9 cellular contexts compared by ENCODE assay signal in genomic region chr11:63882555-63883242, GRCh38. TPM values are rescaled to one million over a fixed set of nuclear protein-coding genes. Genes with fewer than 3 reads are reported as not detected.
DNase-seq lines count a peak whose midpoint lies in the region; ATAC-seq and TF ChIP-seq lines count a peak whose summit lies in the region.
"Had no signal": no experiment of that assay in that cellular context is flagged by ENCODE, and none has a peak within 500 bp of the region (broad histone marks: within the 10 kb centered on the region; RNA-seq: fewer than 3 reads in every experiment).

No MANE protein-coding gene starts in this region.

- H3K4me2 ChIP-seq in Karpas-422 (ENCODE audit: low read depth, low read length, poor library complexity, severe bottlenecking), result no peak overlapping the region

- no peaks in the 10 kb centered on the region for H3K9me3 ChIP-seq in CD4-positive, CD25-positive, alpha-beta regulatory T cell (ENCODE audit: control insufficient read depth in 2 of 2, low read length in 2 of 2)
- H3K9me3 ChIP-seq in Karpas-422 (ENCODE audit: low read length) (no peaks in the 10 kb centered on the region), colonic mucosa (no peaks in the 10 kb centered on the region)

- H3K9ac ChIP-seq in Karpas-422 (ENCODE audit: low read length) (no peak overlapping the region), colonic mucosa (ENCODE audit: low read depth in 2 of 2, low read length in 2 of 2) (no peak overlapping the region)

- H3K36me3 Mint-ChIP-seq in CD4-positive, CD25-positive, alpha-beta regulatory T cell, result peaks cover 4% of the 10 kb centered on the region
- H3K36me3 Mint-ChIP-seq in brain (peaks cover 6% of the 10 kb centered on the region), memory B cell (peaks cover 4% of the 10 kb centered on the region)

- peaks cover 50% of the 10 kb centered on the region for H3K4me1 ChIP-seq in CD4-positive, CD25-positive, alpha-beta regulatory T cell (ENCODE audit: control insufficient read depth, insufficient read depth, low read length, poor library complexity, severe bottlenecking)
- H3K4me1 ChIP-seq in Karpas-422 (ENCODE audit: low read length), result peaks cover 17% of the 10 kb centered on the region
- peaks cover 24% of the 10 kb centered on the region for H3K4me1 ChIP-seq in colonic mucosa

- H3K79me2 ChIP-seq in Karpas-422 (ENCODE audit: low read length), result peaks cover 92% of the 10 kb centered on the region

- POLR2A ChIA-PET in HEK293T (lab: Yijun Ruan, JAX), result interaction anchor here (1.1 kb wide), 1 partner anchor 10 kb away, joined by 3 read pairs; no protein-coding TSS in a partner anchor

- no peaks in the 10 kb centered on the region for H3K9me3 Mint-ChIP-seq in CD4-positive, CD25-positive, alpha-beta regulatory T cell
- H3K9me3 Mint-ChIP-seq in brain (no peaks in the 10 kb centered on the region), memory B cell (no peaks in the 10 kb centered on the region)

- H3K27me3 ChIP-seq in CD4-positive, CD25-positive, alpha-beta regulatory T cell (ENCODE audit: control insufficient read depth, insufficient read depth, low read length), result no peaks in the 10 kb centered on the region
- no peaks in the 10 kb centered on the region for H3K27me3 ChIP-seq in Karpas-422 (ENCODE audit: low read length)
- H3K27me3 ChIP-seq in colonic mucosa, result no peaks in the 10 kb centered on the region

- H2AFZ ChIP-seq in Karpas-422 (ENCODE audit: low read length), result no peak overlapping the region

- no peak for DNase-seq in CD4-positive, CD25-positive, alpha-beta regulatory T cell
- DNase-seq in Karpas-422, result peak; percentile 54
- peak in 1 of 2 donors; percentile 23 for DNase-seq in memory B cell (ENCODE audit: low spot score in 2 of 2)
- DNase-seq in colonic mucosa, result no peak
- DNase-seq in HEK293T (ENCODE audit: extremely low spot score), result no peak

- TF ChIP-seq CTCF in brain (conservative IDR thresholded peaks at IDR 0.05) (no peak), colonic mucosa (IDR thresholded peaks at IDR 0.05) (no peak)

- H3K27ac Mint-ChIP-seq in CD4-positive, CD25-positive, alpha-beta regulatory T cell, result peak overlapping the region; percentile 20 to 84 (median 67)
- H3K27ac Mint-ChIP-seq in brain (peak overlapping the region; percentile 78 to 94 (median 88)), memory B cell (peak overlapping the region; percentile 84)

- peak; percentile 40 to 50 for ATAC-seq in CD4-positive, CD25-positive, alpha-beta regulatory T cell (ENCODE audit: low read depth in 2 of 2)
- ATAC-seq in memory B cell (ENCODE audit: low read depth) (peak; percentile 89), GM21447 (IDR thresholded peaks at IDR 0.05; ENCODE audit: unreplicated experiment) (no peak), GM19035 (IDR thresholded peaks at IDR 0.05; ENCODE audit: unreplicated experiment) (no peak)

- no peaks in the 10 kb centered on the region for H3K9me2 ChIP-seq in Karpas-422 (replicated peaks; ENCODE audit: insufficient read depth, low read length)

- H3K27me3 Mint-ChIP-seq in CD4-positive, CD25-positive, alpha-beta regulatory T cell, result no peaks in the 10 kb centered on the region
- no peaks in the 10 kb centered on the region for H3K27me3 Mint-ChIP-seq in brain
- H3K27me3 Mint-ChIP-seq in memory B cell, result no peaks in the 10 kb centered on the region

- H4K20me1 ChIP-seq in Karpas-422 (ENCODE audit: insufficient read depth, low read depth, low read length), result peaks cover 23% of the 10 kb centered on the region

- peaks cover 16 to 84% (median 57%) of the 10 kb centered on the region in 4 donors for H3K4me1 Mint-ChIP-seq in CD4-positive, CD25-positive, alpha-beta regulatory T cell
- H3K4me1 Mint-ChIP-seq in brain (peaks cover 79% of the 10 kb centered on the region), memory B cell (peaks cover 37% of the 10 kb centered on the region)

- CTCF ChIA-PET in HEK293T (lab: Yijun Ruan, JAX), result interaction anchor here (0.7 to 1.7 kb wide), 3 partner anchors 10 to 1915 kb away, joined by 3 to 10 read pairs (median 6); no protein-coding TSS in a partner anchor

- H3K36me3 ChIP-seq in CD4-positive, CD25-positive, alpha-beta regulatory T cell (ENCODE audit: control insufficient read depth, insufficient read depth, low read length), result peaks cover 6% of the 10 kb centered on the region
- H3K36me3 ChIP-seq in Karpas-422 (ENCODE audit: insufficient read depth, low read length), result no peaks in the 10 kb centered on the region
- H3K36me3 ChIP-seq in colonic mucosa, result no peaks in the 10 kb centered on the region

- peak overlapping the region in 3 of 4 donors; percentile 9 to 55 (median 13) for H3K4me3 Mint-ChIP-seq in CD4-positive, CD25-positive, alpha-beta regulatory T cell
- H3K4me3 Mint-ChIP-seq in brain (peak overlapping the region in 3 of 5 experiments; percentile 12 to 57 (median 35)), memory B cell (no peak overlapping the region)

- no peak overlapping the region for H3K27ac ChIP-seq in CD4-positive, CD25-positive, alpha-beta regulatory T cell (ENCODE audit: insufficient read depth, low read length, poor library complexity, severe bottlenecking)
- H3K27ac ChIP-seq in Karpas-422 (ENCODE audit: low read length) (no peak overlapping the region), colonic mucosa (no peak overlapping the region)
- H3K27ac ChIP-seq: coronary artery had no signal

- intact Hi-C loops in colonic mucosa (cut with DNase I), result no loop called here

- no peak overlapping the region for H3K4me3 ChIP-seq in CD4-positive, CD25-positive, alpha-beta regulatory T cell (ENCODE audit: low read depth, low read length)
- H3K4me3 ChIP-seq in Karpas-422 (ENCODE audit: low read length) (no peak overlapping the region), colonic mucosa (no peak overlapping the region)
- H3K4me3 ChIP-seq: coronary artery had no signal

TF ChIP-seq in HEK293T, 16 proteins besides CTCF, POLR2A, EP300 and RAD21:
- no peak for TF ChIP-seq TARDBP (IDR thresholded peaks at IDR 0.05)
- TF ChIP-seq L3MBTL2 (conservative IDR thresholded peaks at IDR 0.05), result no peak
- no peak for TF ChIP-seq SP1 (IDR thresholded peaks at IDR 0.05)
- no peak for TF ChIP-seq NFRKB (IDR thresholded peaks at IDR 0.05)
- TF ChIP-seq FOXM1 (IDR thresholded peaks at IDR 0.05; ENCODE audit: borderline replicate concordance), result no peak
- TF ChIP-seq FOXA1 (IDR thresholded peaks at IDR 0.05), result no peak
- no peak for TF ChIP-seq LEF1 (IDR thresholded peaks at IDR 0.05; ENCODE audit: borderline replicate concordance)

RNA-seq across cellular contexts. Expression of gene RCOR2, which starts 34.3 kb away (rescaled TPM):
- not detected for total RNA-seq in CD4-positive, CD25-positive, alpha-beta regulatory T cell
- not detected for polyA plus RNA-seq in CD4-positive, CD25-positive, alpha-beta regulatory T cell
- 2.1 and 2.4 TPM in 2 replicates for total RNA-seq in Karpas-422 (2014; rRNA removed; shearing (Covaris generic); ENCODE audit: low replicate concordance)
- 23.5 TPM for polyA plus RNA-seq in brain (ENCODE audit: insufficient read depth, low read depth, low replicate concordance)
- 1 to 10 TPM; 4.8 to 5.2 TPM for total RNA-seq in colonic mucosa

RNA-seq across cellular contexts. Expression of gene MARK2, which starts 43.8 kb away (rescaled TPM):
- 66.6 TPM for total RNA-seq in CD4-positive, CD25-positive, alpha-beta regulatory T cell
- polyA plus RNA-seq in CD4-positive, CD25-positive, alpha-beta regulatory T cell, result 10 to 100 TPM; 29.3 to 39.9 (median 36.4) TPM
- total RNA-seq in Karpas-422 (2014; rRNA removed; shearing (Covaris generic); ENCODE audit: low replicate concordance), result 22.1 and 26.9 TPM in 2 replicates
- 46.6 TPM for polyA plus RNA-seq in brain (ENCODE audit: insufficient read depth, low read depth, low replicate concordance)
- total RNA-seq in colonic mucosa, result 10 to 100 TPM; 86.8 to 96.8 TPM

RNA-seq across cellular contexts. Expression of gene NAA40, which starts 56.1 kb away (rescaled TPM):
- 18.7 TPM for total RNA-seq in CD4-positive, CD25-positive, alpha-beta regulatory T cell
- polyA plus RNA-seq in CD4-positive, CD25-positive, alpha-beta regulatory T cell, result 1 to 10 TPM; 7.4 to 7.6 (median 7.5) TPM
- 19.0 and 19.2 TPM in 2 replicates for total RNA-seq in Karpas-422 (2014; rRNA removed; shearing (Covaris generic); ENCODE audit: low replicate concordance)
- 15.8 TPM for polyA plus RNA-seq in brain (ENCODE audit: insufficient read depth, low read depth, low replicate concordance)
- total RNA-seq in colonic mucosa, result 10 to 100 TPM; 20.5 to 32.9 TPM

Comparison
In these comparisons a context has a peak if more than half of its experiments do, and no peak if none do; other contexts are left out.
1. ATAC-seq: peak in CD4-positive, CD25-positive, alpha-beta regulatory T cell (2 of 2) and memory B cell (single experiment); none in GM21447 (single experiment) and GM19035 (single experiment).
2. Peak in every context shown above with its lines, with median percentiles within 50 percentile points of each other: H3K27ac Mint-ChIP-seq.